ENCODE assay signal across 22 cellular contexts in the genomic region with DNA sequence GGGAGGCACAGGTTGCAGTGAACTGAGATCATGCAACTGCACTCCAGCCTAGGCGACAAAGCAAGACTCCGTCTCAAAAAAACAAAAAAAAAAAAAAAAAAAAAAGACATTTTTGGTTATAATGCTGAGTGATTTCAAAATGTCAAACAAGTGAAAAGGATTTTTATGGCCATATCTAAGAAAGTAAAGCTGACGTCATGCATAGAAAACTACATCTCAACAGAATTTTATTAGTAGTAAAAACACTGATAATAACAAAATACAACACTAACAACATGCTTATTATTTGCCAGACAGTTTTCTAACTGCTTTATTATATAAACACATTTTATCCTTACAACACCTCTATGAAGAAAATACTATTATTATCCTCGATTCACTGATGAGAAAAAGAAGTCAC.
"Had no signal": no experiment of that assay in that cellular context is flagged by ENCODE, and none has a peak within 500 bp of the region (broad histone marks: within the 10 kb centered on the region; RNA-seq: fewer than 3 reads in every experiment).

No MANE protein-coding gene starts in this region.

- H3K36me3 ChIP-seq: colonic mucosa, esophagus squamous epithelium, gastrocnemius medialis, heart right ventricle, left lung, lower lobe of right lung had no signal

- H3K9me3 ChIP-seq: colonic mucosa, esophagus squamous epithelium, gastrocnemius medialis, mucosa of descending colon had no signal

- H3K27me3 ChIP-seq: colonic mucosa, esophagus squamous epithelium, gastrocnemius medialis, left lung had no signal

- ATAC-seq: effector memory CD8-positive, alpha-beta T cell; esophagus mucosa; gastrocnemius medialis; heart right ventricle; left cardiac atrium; left lung; left ventricle myocardium superior; lower lobe of right lung; mucosa of descending colon had no signal

- H3K4me1 ChIP-seq: colonic mucosa, esophagus squamous epithelium, gastrocnemius medialis, heart right ventricle, left lung, lower lobe of right lung had no signal

- DNase-seq: colonic mucosa; cortex of kidney; effector CD8-positive, alpha-beta T cell; effector memory CD8-positive, alpha-beta T cell; endodermal cell; erythroblast; esophagus squamous epithelium; foreskin fibroblast; foreskin melanocyte; gastrocnemius medialis; glutamatergic neuron; head of caudate nucleus; heart right ventricle; hippocampal formation; left cardiac atrium; left lung; left ventricle myocardium superior; lower lobe of right lung; mesenchymal stem cell; mucosa of descending colon had no signal

- H3K27ac ChIP-seq: colonic mucosa, epithelial cell of prostate, esophagus squamous epithelium, gastrocnemius medialis, heart right ventricle, left lung, lower lobe of right lung had no signal

- H3K4me3 ChIP-seq: colonic mucosa, esophagus squamous epithelium, gastrocnemius medialis, heart right ventricle, left lung, lower lobe of right lung, mucosa of descending colon had no signal
